ENCODE assay signal across 22 cellular contexts in the genomic region with DNA sequence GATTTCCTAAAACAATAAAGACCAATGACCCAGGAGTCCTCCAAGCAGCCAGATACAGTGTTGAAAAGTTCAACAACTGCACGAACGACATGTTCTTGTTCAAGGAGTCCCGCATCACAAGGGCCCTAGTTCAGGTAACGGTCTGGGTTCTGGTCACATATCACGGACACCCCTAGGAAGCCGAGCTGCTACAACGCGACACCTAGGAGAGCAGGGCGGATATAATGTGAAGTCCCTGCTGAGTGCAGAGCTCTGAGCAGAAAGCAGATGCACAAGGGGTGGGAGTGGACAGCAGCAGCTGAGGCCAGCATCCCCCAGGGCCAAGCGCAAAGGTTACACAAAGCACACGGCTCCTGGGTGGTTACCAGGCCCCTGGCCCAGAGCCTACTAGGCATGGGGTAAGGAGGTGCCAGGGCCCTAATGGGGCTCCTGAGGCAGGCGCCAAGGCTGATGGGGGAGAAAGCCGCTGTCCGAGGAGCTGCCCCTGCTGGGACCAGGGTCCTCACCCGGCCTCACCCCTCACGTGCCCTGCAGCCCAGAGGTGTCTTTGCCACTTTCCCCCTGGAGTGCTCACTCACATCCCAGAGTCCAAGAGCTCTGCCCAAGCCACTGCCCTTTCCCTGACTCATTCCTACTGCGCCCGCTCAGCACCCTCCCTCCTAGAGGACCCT. TPM values are rescaled to one million over a fixed set of nuclear protein-coding genes. Genes with fewer than 3 reads are reported as not detected.
A peak's percentile ranks its signal among the peaks of the same experiment; 100 is the strongest.
DNase-seq lines count a peak whose midpoint lies in the region; ATAC-seq and TF ChIP-seq lines count a peak whose summit lies in the region.
"Had no signal": no experiment of that assay in that cellular context is flagged by ENCODE, and none has a peak within 500 bp of the region (broad histone marks: within the 10 kb centered on the region; RNA-seq: fewer than 3 reads in every experiment).

No MANE protein-coding gene starts in this region.

- peaks cover 0 to 3% (median 0%) of the 10 kb centered on the region in 7 donors for H3K9me3 Mint-ChIP-seq in CD14-positive monocyte
- no peaks in the 10 kb centered on the region for H3K9me3 Mint-ChIP-seq in CD8-positive, alpha-beta memory T cell
- H3K9me3 Mint-ChIP-seq: activated naive CD4-positive, alpha-beta T cell treated with anti-CD3 and anti-CD28 coated beads for 36 hours; brain had no signal

- no peaks in the 10 kb centered on the region for H3K27me3 ChIP-seq in CD8-positive, alpha-beta memory T cell (ENCODE audit: insufficient read depth, low read length, poor library complexity, severe bottlenecking)
- no peaks in the 10 kb centered on the region for H3K27me3 ChIP-seq in neutrophil
- H3K27me3 ChIP-seq: right lobe of liver, vagina had no signal

- no peak for TF ChIP-seq CTCF in CD14-positive monocyte (IDR thresholded peaks at IDR 0.05)
- TF ChIP-seq CTCF in coronary artery (IDR thresholded peaks at IDR 0.05): no peak
- TF ChIP-seq CTCF in neutrophil (IDR thresholded peaks at IDR 0.05): no peak

- H3K27ac Mint-ChIP-seq in CD14-positive monocyte: peak overlapping the region in 3 of 7 donors; percentile 57 to 71 (median 70)
- H3K27ac Mint-ChIP-seq in CD8-positive, alpha-beta memory T cell: peak overlapping the region; percentile 85 to 100 (median 98)
- H3K27ac Mint-ChIP-seq: activated naive CD4-positive, alpha-beta T cell treated with anti-CD3 and anti-CD28 coated beads for 36 hours had no signal

- H3K4me3 Mint-ChIP-seq in CD14-positive monocyte: no peak overlapping the region
- peak overlapping the region in 4 of 7 donors; percentile 11 to 79 (median 30) for H3K4me3 Mint-ChIP-seq in CD8-positive, alpha-beta memory T cell
- H3K4me3 Mint-ChIP-seq: activated naive CD4-positive, alpha-beta T cell treated with anti-CD3 and anti-CD28 coated beads for 36 hours; brain had no signal

- H3K4me1 ChIP-seq in CD8-positive, alpha-beta memory T cell (ENCODE audit: insufficient read depth, low read length): peaks cover 83% of the 10 kb centered on the region
- H3K4me1 ChIP-seq in neutrophil (ENCODE audit: control insufficient read depth in 1 of 2, insufficient read depth in 1 of 2, low read depth in 1 of 2, low read length in 1 of 2): peaks cover 19 to 37% of the 10 kb centered on the region in 2 experiments
- H3K4me1 ChIP-seq: vagina had no signal

- DNase-seq in CD14-positive monocyte (ENCODE audit: low spot score) (peak; percentile 34), coronary artery (ENCODE audit: low spot score) (peak; percentile 71)
- DNase-seq in CD8-positive, alpha-beta memory T cell: peak in 1 of 5 donors; percentile 30
- DNase-seq in activated CD4-positive, CD25-positive, alpha-beta regulatory T cell (lab: John Stamatoyannopoulos, UW): no peak
- DNase-seq: activated naive CD4-positive, alpha-beta T cell treated with anti-CD3 and anti-CD28 coated beads for 36 hours; AML-193; foreskin melanocyte; GF-D8; Kasumi-1; left cardiac atrium; NCI-H1092; NCI-H2081; NCI-H524 treated with DMSO at 0.1 percent for 48 hours; occipital lobe had no signal

- H3K27ac ChIP-seq in CD8-positive, alpha-beta memory T cell (ENCODE audit: low read depth, low read length): no peak overlapping the region
- H3K27ac ChIP-seq in coronary artery: no peak overlapping the region
- peak overlapping the region; percentile 59 for H3K27ac ChIP-seq in neutrophil
- H3K27ac ChIP-seq: epithelial cell of prostate, right lobe of liver, vagina had no signal

- ATAC-seq in HG02973 (IDR thresholded peaks at IDR 0.05; ENCODE audit: unreplicated experiment): no peak
- ATAC-seq in GM21360 (IDR thresholded peaks at IDR 0.05; ENCODE audit: unreplicated experiment): no peak
- ATAC-seq: mucosa of descending colon, right lobe of liver had no signal

- no peaks in the 10 kb centered on the region for H3K9me3 ChIP-seq in CD8-positive, alpha-beta memory T cell (ENCODE audit: low read length)
- H3K9me3 ChIP-seq in neutrophil: no peaks in the 10 kb centered on the region
- H3K9me3 ChIP-seq: mucosa of descending colon, right lobe of liver, vagina had no signal

- H3K27me3 Mint-ChIP-seq in CD14-positive monocyte (ENCODE audit: low read depth in 3 of 3): peaks cover 0 to 1% (median 0%) of the 10 kb centered on the region in 3 donors
- H3K27me3 Mint-ChIP-seq in CD8-positive, alpha-beta memory T cell: no peaks in the 10 kb centered on the region
- H3K27me3 Mint-ChIP-seq: brain had no signal

- peaks cover 36% of the 10 kb centered on the region for H3K36me3 ChIP-seq in CD8-positive, alpha-beta memory T cell (ENCODE audit: insufficient read depth, low read length)
- H3K36me3 ChIP-seq in neutrophil: peaks cover 88% of the 10 kb centered on the region

- H3K36me3 Mint-ChIP-seq in CD14-positive monocyte: peaks cover 48 to 61% of the 10 kb centered on the region in 2 donors
- peaks cover 8 to 90% (median 16%) of the 10 kb centered on the region in 3 donors for H3K36me3 Mint-ChIP-seq in CD8-positive, alpha-beta memory T cell

- intact Hi-C loops in CD14-positive monocyte (cut with micrococcal nuclease): no loop called here

- POLR2A ChIA-PET in CD8-positive, alpha-beta memory T cell (lab: Charles Lee): interaction anchor here (0.8 kb wide), 1 partner anchor 27 kb away, joined by 3 read pairs; no protein-coding TSS in a partner anchor

- no peak overlapping the region for H3K4me3 ChIP-seq in CD8-positive, alpha-beta memory T cell (ENCODE audit: low read length)
- no peak overlapping the region for H3K4me3 ChIP-seq in coronary artery
- H3K4me3 ChIP-seq in neutrophil (ENCODE audit: low read depth in 1 of 2, low read length in 1 of 2): no peak overlapping the region
- H3K4me3 ChIP-seq: mucosa of descending colon, right lobe of liver, vagina had no signal

- CTCF ChIA-PET in CD8-positive, alpha-beta memory T cell (lab: Charles Lee): no interaction called here

- peaks cover 36% of the 10 kb centered on the region for H3K4me1 Mint-ChIP-seq in CD14-positive monocyte
- H3K4me1 Mint-ChIP-seq in CD8-positive, alpha-beta memory T cell: peaks cover 69 to 96% (median 81%) of the 10 kb centered on the region in 3 donors

RNA-seq across cellular contexts. Expression of gene CST7, which starts 8.4 kb away (rescaled TPM):
- 1 to 10 TPM; 1.8 to 3.2 TPM for polyA plus RNA-seq in CD14-positive monocyte
- total RNA-seq in CD8-positive, alpha-beta memory T cell: 100 to 1,000 TPM; 124 to 131 TPM
- 889 TPM for polyA plus RNA-seq in CD8-positive, alpha-beta memory T cell

RNA-seq across cellular contexts. Expression of gene APMAP, which starts 35.1 kb away (rescaled TPM):
- polyA plus RNA-seq in CD14-positive monocyte: 10 to 100 TPM; 73.2 to 74.0 TPM
- total RNA-seq in CD8-positive, alpha-beta memory T cell: 10 to 100 TPM; 82.5 to 83.6 TPM
- 228 TPM for polyA plus RNA-seq in CD8-positive, alpha-beta memory T cell

Comparison
In these comparisons a context has a peak if more than half of its experiments do, and no peak if none do; other contexts are left out.
1. DNase-seq: peak in CD14-positive monocyte (single experiment) and coronary artery (single experiment); none in activated CD4-positive, CD25-positive, alpha-beta regulatory T cell (0 of 4).
2. H3K4me3 Mint-ChIP-seq: peak in CD8-positive, alpha-beta memory T cell (4 of 7); none in CD14-positive monocyte (0 of 2).
3. RNA of gene CST7, which starts 8.4 kb away (polyA plus RNA-seq): 889 TPM in CD8-positive, alpha-beta memory T cell (single experiment); 1.8 to 3.2 TPM in CD14-positive monocyte; every median in the first group is over 100 times any median in the second.